8 cellular contexts compared by ENCODE assay signal in the genomic region with DNA sequence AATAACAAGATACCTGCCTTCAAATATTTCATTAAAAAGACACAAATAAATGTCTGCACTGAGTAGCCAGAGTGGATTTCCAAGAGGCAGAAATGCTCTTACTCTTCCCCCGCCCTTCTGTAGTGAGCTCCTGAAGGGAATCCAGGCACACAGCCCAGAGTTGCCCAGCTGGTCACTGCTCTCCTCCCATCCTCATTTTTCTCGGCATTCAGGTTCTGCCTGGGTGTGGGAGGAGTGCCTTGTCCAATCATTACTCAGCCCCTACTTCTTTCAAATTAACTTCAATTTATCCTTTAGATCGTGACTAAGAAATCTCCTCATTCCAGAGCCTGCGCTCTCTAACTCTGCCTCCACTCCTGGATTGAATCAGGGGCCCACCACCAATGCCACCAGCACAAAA. TPM values are rescaled to one million over a fixed set of nuclear protein-coding genes. Genes with fewer than 3 reads are reported as not detected.
DNase-seq lines count a peak whose midpoint lies in the region; ATAC-seq and TF ChIP-seq lines count a peak whose summit lies in the region.

No MANE protein-coding gene starts in this region.

- no peak for ATAC-seq in GM18861 (IDR thresholded peaks at IDR 0.05; ENCODE audit: unreplicated experiment)

- no peaks in the 10 kb centered on the region for H3K27me3 ChIP-seq in esophagus squamous epithelium

- TF ChIP-seq POLR2A in esophagus squamous epithelium (IDR thresholded peaks at IDR 0.05): no peak

- 42 to 48% methylated on average over 4 of the region's 4 CpGs for WGBS in esophagus squamous epithelium, 2 donors

- H3K4me1 ChIP-seq in esophagus squamous epithelium: peaks cover 61 to 100% (median 68%) of the 10 kb centered on the region in 3 donors

- DNase-seq in AG09319 (ENCODE audit: extremely low read depth, low read depth) (peak; percentile 57), NCI-H446 (lab: John Stamatoyannopoulos, UW) (peak; percentile 23 to 62), esophagus squamous epithelium (lab: John Stamatoyannopoulos, UW) (no peak), DMS153 (lab: John Stamatoyannopoulos, UW) (no peak), T-helper 2 cell (no peak)
- no peak for DNase-seq in activated naive CD4-positive, alpha-beta T cell (lab: John Stamatoyannopoulos, UW)

- no peaks in the 10 kb centered on the region for H3K27me3 Mint-ChIP-seq in nephron (ENCODE audit: low read depth)

- H3K4me3 Mint-ChIP-seq in nephron: peak overlapping the region in 1 of 3 experiments; percentile 26

- peaks cover 8% of the 10 kb centered on the region for H3K36me3 Mint-ChIP-seq in nephron (ENCODE audit: low read depth)

- no peak for TF ChIP-seq CTCF in AG09319 (IDR thresholded peaks at IDR 0.05; ENCODE audit: low read depth, low read length)
- no peak for TF ChIP-seq CTCF in esophagus squamous epithelium (IDR thresholded peaks at IDR 0.05)
- TF ChIP-seq CTCF in nephron (IDR thresholded peaks at IDR 0.05; ENCODE audit: unreplicated experiment in 3 of 3): no peak

- peaks cover 0 to 13% (median 0%) of the 10 kb centered on the region in 3 donors for H3K36me3 ChIP-seq in esophagus squamous epithelium

- H3K4me1 Mint-ChIP-seq in nephron: peaks cover 59% of the 10 kb centered on the region

- no peaks in the 10 kb centered on the region for H3K9me3 ChIP-seq in esophagus squamous epithelium

- no peak overlapping the region for H3K4me3 ChIP-seq in esophagus squamous epithelium

- H3K27ac ChIP-seq in esophagus squamous epithelium: peak overlapping the region; percentile 70 to 84 (median 80)

- H3K27ac Mint-ChIP-seq in nephron: peak overlapping the region; percentile 14 to 86 (median 77)

- intact Hi-C loops in esophagus squamous epithelium (cut with DNase I): no loop called here

- no peaks in the 10 kb centered on the region for H3K9me3 Mint-ChIP-seq in nephron

RNA-seq across cellular contexts. Expression of gene CCDC6, which starts 12.2 kb away (rescaled TPM):
- 10 to 100 TPM; 52.5 to 65.8 (median 57.7) TPM for total RNA-seq in esophagus squamous epithelium

Comparison
In these comparisons a context has a peak if more than half of its experiments do, and no peak if none do; other contexts are left out.
1. DNase-seq: peak in AG09319 (single experiment) and NCI-H446 (2 of 2); none in esophagus squamous epithelium (single experiment), DMS153 (single experiment), T-helper 2 cell (0 of 5) and activated naive CD4-positive, alpha-beta T cell (0 of 4).